20 cellular contexts compared by ENCODE assay signal in genomic region chr2:191645807-191646611, GRCh38. TPM values are rescaled to one million over a fixed set of nuclear protein-coding genes. Genes with fewer than 3 reads are reported as not detected.
DNase-seq lines count a peak whose midpoint lies in the region; ATAC-seq, FAIRE-seq and TF ChIP-seq lines count a peak whose summit lies in the region.
"Had no signal": no experiment of that assay in that cellular context is flagged by ENCODE, and none has a peak within 500 bp of the region (broad histone marks: within the 10 kb centered on the region; RNA-seq: fewer than 3 reads in every experiment).

No MANE protein-coding gene starts in this region.

- H3K9ac ChIP-seq in K562 (ENCODE audit: insufficient read depth in 1 of 2, low read depth in 2 of 2, low read length in 2 of 2): no peak overlapping the region

- BruUV-seq in Caco-2 (replicated peaks; lab: Mats Ljungman, UMichigan): no TSS peak
- no TSS peak for BruUV-seq in K562 (replicated peaks; lab: Mats Ljungman, UMichigan)

- intact Hi-C loops in Caco-2 (cut with micrococcal nuclease; ENCODE audit: unreplicated experiment): no loop called here
- intact Hi-C loops in K562 (cut with micrococcal nuclease): no loop called here
- intact Hi-C loops in CD8-positive, alpha-beta T cell (cut with DNase I, micrococcal nuclease): no loop called here

- CTCF ChIA-PET in Caco-2 (lab: Charles Lee): interaction anchor here (0.6 kb wide), 1 partner anchor 829 kb away, joined by 3 read pairs; no protein-coding TSS in a partner anchor
- CTCF ChIA-PET in K562 (lab: Yijun Ruan, JAX; ENCODE audit: low intra/inter-chr PET ratio): no interaction called here
- CTCF ChIA-PET in CD8-positive, alpha-beta T cell (lab: Charles Lee): interaction anchor here (1.2 kb wide), 1 partner anchor 14 kb away, joined by 3 read pairs; no protein-coding TSS in a partner anchor

- H3K4me2 ChIP-seq in K562 (ENCODE audit: insufficient read depth, low read length): no peak overlapping the region; the same call in 1 of the 2 replicates

- no peaks in the 10 kb centered on the region for H3K36me3 Mint-ChIP-seq in Caco-2 (ENCODE audit: insufficient read depth, unreplicated experiment)
- peaks cover 2% of the 10 kb centered on the region for H3K36me3 Mint-ChIP-seq in T-helper 2 cell treated with Interferon-gamma antibody and Interleukin-4, amounts not matched to agents 5 μg/mL and 100 μg/mL, for 36 hours (ENCODE audit: low read depth)
- no peaks in the 10 kb centered on the region for H3K36me3 Mint-ChIP-seq in CD8-positive, alpha-beta T cell
- H3K36me3 Mint-ChIP-seq: naive thymus-derived CD8-positive, alpha-beta T cell had no signal

- TF ChIP-seq CTCF in Caco-2 (IDR thresholded peaks at IDR 0.05; ENCODE audit: insufficient read depth in 1 of 2, low read depth in 1 of 2, low read length in 1 of 2, severe bottlenecking in 1 of 2, unreplicated experiment in 1 of 2) (no peak), K562 (IDR thresholded peaks at IDR 0.05 in 2 of 3, conservative IDR thresholded peaks at IDR 0.05 in 1 of 3; ENCODE audit: insufficient read depth in 2 of 3, low read depth in 1 of 3, low read length in 3 of 3) (no peak), GM13977 (IDR thresholded peaks at IDR 0.05; ENCODE audit: extremely low read depth, insufficient read depth, missing control alignments) (no peak)
- no peak for TF ChIP-seq CTCF in CD8-positive, alpha-beta T cell (IDR thresholded peaks at IDR 0.05)

- no peak for DNase-seq in Caco-2
- peak; percentile 66 to 74 for DNase-seq in Kasumi-1 (lab: John Stamatoyannopoulos, UW)
- peak in 3 of 4 experiments; percentile 12 to 39 (median 36) for DNase-seq in K562 (ENCODE audit: extremely low read depth in 1 of 4, low spot score in 3 of 4)
- DNase-seq in medulla oblongata (ENCODE audit: extremely low spot score): peak; percentile 23
- DNase-seq in GM13977 (ENCODE audit: low spot score): no peak
- no peak for DNase-seq in T-helper 2 cell treated with Interferon-gamma antibody and Interleukin-4, amounts not matched to agents 5 μg/mL and 100 μg/mL, for 36 hours (ENCODE audit: low spot score)
- no peak for DNase-seq in CD8-positive, alpha-beta T cell
- DNase-seq: activated CD4-positive, CD25-positive, alpha-beta regulatory T cell; activated CD8-positive, alpha-beta memory T cell treated with anti-CD3 and anti-CD28 coated beads for 24 hours; Calu3; GDM1; mesenchymal stem cell; naive thymus-derived CD8-positive, alpha-beta T cell; NCI-H187; SHP77; stimulated activated CD4-positive, alpha-beta T cell treated with anti-CD3 and anti-CD28 coated beads, Interleukin-4, amount 100 ng/mL, for 1 hour; T-helper 17 cell had no signal

- H3K4me3 ChIP-seq in Caco-2 (ENCODE audit: low read depth, low read length): no peak overlapping the region
- H3K4me3 ChIP-seq in K562: no peak overlapping the region
- H3K4me3 ChIP-seq in CD8-positive, alpha-beta T cell (ENCODE audit: low read depth, low read length): no peak overlapping the region
- H3K4me3 ChIP-seq: GM12878 had no signal

- in situ Hi-C loops in K562 (cut with MboI): no loop called here
- in situ Hi-C loops in GM13977 (cut with MboI; ENCODE audit: low pct_unique_long_range_greater_than_20kb, low sequenced_read_pairs, unreplicated experiment): no loop called here

- no peaks in the 10 kb centered on the region for H3K9me1 ChIP-seq in K562 (ENCODE audit: control insufficient read depth, insufficient read depth, low read length)

- 5% methylated on average over 2 of the region's 2 CpGs for WGBS in K562 (ENCODE audit: insufficient coverage, low coverage, missing lambda C conversion rate)

- H3K27ac Mint-ChIP-seq in Caco-2 (ENCODE audit: unreplicated experiment): peak overlapping the region; percentile 12
- H3K27ac Mint-ChIP-seq in T-helper 2 cell treated with Interferon-gamma antibody and Interleukin-4, amounts not matched to agents 5 μg/mL and 100 μg/mL, for 36 hours: no peak overlapping the region
- no peak overlapping the region for H3K27ac Mint-ChIP-seq in CD8-positive, alpha-beta T cell
- H3K27ac Mint-ChIP-seq: naive thymus-derived CD8-positive, alpha-beta T cell; T-helper 17 cell had no signal

- 0 out of 2 replicates have a peak, but pooled peaks have one; percentile 13 for TF ChIP-seq EP300 in K562 (IDR thresholded peaks at IDR 0.05; ENCODE audit: low read length)

- no peak for TF ChIP-seq RAD21 in K562 (CRISPR knock-in tag; conservative IDR thresholded peaks at IDR 0.05 in 1 of 2, IDR thresholded peaks at IDR 0.05 in 1 of 2)

- H4K20me1 ChIP-seq in K562 (replicated peaks; ENCODE audit: control insufficient read depth, insufficient read depth, low read length): no peaks in the 10 kb centered on the region

- no peak for FAIRE-seq in K562 (lab: Jason Lieb, UNC)
- FAIRE-seq: GM12878, islet of Langerhans had no signal

- H2AFZ ChIP-seq in K562 (ENCODE audit: low read depth, low read length): peak overlapping the region; percentile 35

- peak; percentile 69 for ATAC-seq in K562
- no peak for ATAC-seq in HG03025 (IDR thresholded peaks at IDR 0.05; ENCODE audit: low FRiP score, unreplicated experiment)
- no peak for ATAC-seq in CD8-positive, alpha-beta T cell
- ATAC-seq: GM12878; naive thymus-derived CD8-positive, alpha-beta T cell; T-helper 17 cell had no signal

- H3K27ac ChIP-seq in K562 (ENCODE audit: extremely low read depth, low read depth, low read length): no peak overlapping the region; the same call in 2 of the 3 replicates
- no peak overlapping the region for H3K27ac ChIP-seq in CD8-positive, alpha-beta T cell (ENCODE audit: low read depth, low read length)

- H3K4me1 ChIP-seq in Caco-2: peaks cover 33% of the 10 kb centered on the region
- peaks cover 0 to 29% of the 10 kb centered on the region in 2 experiments; a peak in 4 of 5 replicates for H3K4me1 ChIP-seq in K562 (replicated peaks in 1 of 2; ENCODE audit: control insufficient read depth in 2 of 2, insufficient read depth in 2 of 2, low read length in 2 of 2)
- no peaks in the 10 kb centered on the region for H3K4me1 ChIP-seq in CD8-positive, alpha-beta T cell (ENCODE audit: insufficient read depth, low read length)

- no peaks in the 10 kb centered on the region for H3K79me2 ChIP-seq in K562 (ENCODE audit: control insufficient read depth, insufficient read depth, low read length)

- no peaks in the 10 kb centered on the region for H3K27me3 Mint-ChIP-seq in Caco-2 (ENCODE audit: insufficient read depth, unreplicated experiment)
- H3K27me3 Mint-ChIP-seq in T-helper 2 cell treated with Interferon-gamma antibody and Interleukin-4, amounts not matched to agents 5 μg/mL and 100 μg/mL, for 36 hours (ENCODE audit: low read depth): peaks cover 11% of the 10 kb centered on the region
- H3K27me3 Mint-ChIP-seq in CD8-positive, alpha-beta T cell (ENCODE audit: low read depth): no peaks in the 10 kb centered on the region
- H3K27me3 Mint-ChIP-seq: naive thymus-derived CD8-positive, alpha-beta T cell; T-helper 17 cell had no signal

- no peaks in the 10 kb centered on the region for H3K9me3 Mint-ChIP-seq in Caco-2 (ENCODE audit: unreplicated experiment)
- no peaks in the 10 kb centered on the region for H3K9me3 Mint-ChIP-seq in T-helper 2 cell treated with Interferon-gamma antibody and Interleukin-4, amounts not matched to agents 5 μg/mL and 100 μg/mL, for 36 hours
- no peaks in the 10 kb centered on the region for H3K9me3 Mint-ChIP-seq in CD8-positive, alpha-beta T cell

- H3K4me1 Mint-ChIP-seq in Caco-2 (ENCODE audit: low read depth, unreplicated experiment): peaks cover 44% of the 10 kb centered on the region
- H3K4me1 Mint-ChIP-seq in T-helper 2 cell treated with Interferon-gamma antibody and Interleukin-4, amounts not matched to agents 5 μg/mL and 100 μg/mL, for 36 hours (ENCODE audit: low read depth): peaks cover 17% of the 10 kb centered on the region
- peaks cover under 1% of the 10 kb centered on the region for H3K4me1 Mint-ChIP-seq in CD8-positive, alpha-beta T cell (ENCODE audit: low read depth)

- TF ChIP-seq POLR2A in K562 (conservative IDR thresholded peaks at IDR 0.05): no peak

- POLR2A ChIA-PET in Caco-2 (lab: Charles Lee): no interaction called here
- POLR2A ChIA-PET in K562 (lab: Yijun Ruan, JAX): interaction anchor here (0.6 to 1.3 kb wide), 4 partner anchors 8 to 1079 kb away, joined by 3 to 5 read pairs (median 4); no protein-coding TSS in a partner anchor
- POLR2A ChIA-PET in CD8-positive, alpha-beta T cell (lab: Charles Lee): no interaction called here

- H3K9me3 ChIP-seq in Caco-2 (no peaks in the 10 kb centered on the region), K562 (replicated peaks; ENCODE audit: control insufficient read depth, insufficient read depth, low read depth, low read length) (no peaks in the 10 kb centered on the region)
- no peaks in the 10 kb centered on the region for H3K9me3 ChIP-seq in CD8-positive, alpha-beta T cell (ENCODE audit: low read length)

- no peaks in the 10 kb centered on the region for H3K36me3 ChIP-seq in Caco-2 (ENCODE audit: control insufficient read depth, insufficient read depth, low read length)
- no peaks in the 10 kb centered on the region for H3K36me3 ChIP-seq in K562 (ENCODE audit: control insufficient read depth, insufficient read depth, low read length)
- H3K36me3 ChIP-seq in CD8-positive, alpha-beta T cell (ENCODE audit: insufficient read depth, low read length): no peaks in the 10 kb centered on the region

- H3K27me3 ChIP-seq in Caco-2 (replicated peaks; ENCODE audit: control insufficient read depth, insufficient read depth, low read length) (no peaks in the 10 kb centered on the region), K562 (ENCODE audit: control insufficient read depth in 2 of 2, insufficient read depth in 2 of 2, low read length in 2 of 2) (no peaks in the 10 kb centered on the region)
- no peaks in the 10 kb centered on the region for H3K27me3 ChIP-seq in CD8-positive, alpha-beta T cell (ENCODE audit: insufficient read depth, low read length)

- H3K4me3 Mint-ChIP-seq in Caco-2 (ENCODE audit: unreplicated experiment): no peak overlapping the region
- H3K4me3 Mint-ChIP-seq in T-helper 2 cell treated with Interferon-gamma antibody and Interleukin-4, amounts not matched to agents 5 μg/mL and 100 μg/mL, for 36 hours: no peak overlapping the region
- H3K4me3 Mint-ChIP-seq in CD8-positive, alpha-beta T cell: no peak overlapping the region
- H3K4me3 Mint-ChIP-seq: naive thymus-derived CD8-positive, alpha-beta T cell; T-helper 17 cell had no signal

RNA-seq across cellular contexts. Expression of gene NABP1, which starts 31.9 kb away (rescaled TPM):
- total RNA-seq in Caco-2 (2022): 89.8 and 91.4 TPM in 2 replicates
- total RNA-seq in K562 (2011; cell fraction: chromatin; rRNA removed; ENCODE audit: low replicate concordance): 68.8 and 169 TPM in 2 replicates
- 39.4 and 41.1 TPM in 2 replicates for total RNA-seq in K562 (2011; cell fraction: nucleolus; rRNA removed)
- total RNA-seq in K562 (2011; cell fraction: nucleoplasm; rRNA removed): 97.2 and 188 TPM in 2 replicates
- total RNA-seq in K562 (2014; rRNA removed): 18.6 and 20.2 TPM in 2 replicates
- 31.6 and 35.8 TPM in 2 replicates for total RNA-seq in K562 (2014; rRNA removed; fragmentation: Illumina TruSeq; extraction: Trizol)
- total RNA-seq in K562 (2015; rRNA removed; fragmentation: Illumina TruSeq; extraction: Trizol): 37.2 and 44.0 TPM in 2 replicates
- total RNA-seq in K562 (2021): 24.5 and 28.1 TPM in 2 replicates
- 20.5 and 22.2 TPM in 2 replicates for polyA plus RNA-seq in K562 (2011; rRNA removed)
- polyA plus RNA-seq in K562 (2011; cell fraction: cytosol; rRNA removed): 1.8 and 5.1 TPM in 2 replicates
- 56.5 and 66.5 TPM in 2 replicates for polyA plus RNA-seq in K562 (2011; cell fraction: nucleus; rRNA removed)
- polyA plus RNA-seq in K562 (2012): 10.8 and 12.9 TPM in 2 replicates
- polyA plus RNA-seq in K562 (2014; fragmentation: Illumina TruSeq; extraction: Trizol): 15.6 and 17.1 TPM in 2 replicates
- polyA plus RNA-seq in K562 (2014; fragmentation: Nextera tagmentation; extraction: Ambion mirVana): 10 to 100 TPM; 12.8 to 14.9 TPM
- polyA plus RNA-seq in K562 (2014; rRNA removed): 13.9 and 15.4 TPM in 2 replicates
- polyA minus RNA-seq in K562 (2011; rRNA and poly(A)+ RNA removed): 46.2 and 78.7 TPM in 2 replicates
- polyA minus RNA-seq in K562 (2011; cell fraction: cytosol; rRNA and poly(A)+ RNA removed): 11.1 and 11.5 TPM in 2 replicates
- 101 and 194 TPM in 2 replicates for polyA minus RNA-seq in K562 (2011; cell fraction: nucleus; rRNA and poly(A)+ RNA removed)
- total RNA-seq in CD8-positive, alpha-beta T cell: 10 to 100 TPM; 17.5 to 21.1 TPM

Comparison
In these comparisons a context has a peak if more than half of its experiments do, and no peak if none do; other contexts are left out.
1. DNase-seq: peak in Kasumi-1 (2 of 2), K562 (3 of 4) and medulla oblongata (single experiment); none in Caco-2 (0 of 2), GM13977 (single experiment), T-helper 2 cell treated with Interferon-gamma antibody and Interleukin-4, amounts not matched to agents 5 μg/mL and 100 μg/mL, for 36 hours (single experiment) and CD8-positive, alpha-beta T cell (0 of 7).